In the genomic region with DNA sequence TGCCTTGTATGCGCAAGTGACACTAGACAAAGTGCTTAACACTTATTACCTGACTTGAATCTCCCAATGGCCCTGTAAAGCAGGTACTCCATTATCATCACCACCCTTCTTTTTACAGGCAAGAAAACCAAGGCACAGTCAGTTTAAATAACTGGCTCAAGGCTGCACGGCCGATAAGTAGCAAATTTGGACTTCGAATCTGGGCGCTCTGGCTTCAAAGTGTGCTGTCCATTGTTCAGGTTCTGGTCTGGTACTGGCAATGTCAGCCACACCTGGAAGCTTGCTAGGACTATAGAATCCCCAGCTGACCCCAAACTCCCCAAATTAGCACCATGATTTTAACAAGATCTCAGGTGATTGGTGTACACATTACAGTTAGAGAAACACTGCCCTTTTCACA, we compare ENCODE assay signal across 1 cellular context.
A peak's percentile ranks its signal among the peaks of the same experiment; 100 is the strongest.
TF ChIP-seq lines count a peak whose summit lies in the region.

No MANE protein-coding gene starts in this region.

TF ChIP-seq in HepG2, 621 proteins besides CTCF, POLR2A, EP300 and RAD21 (continued from another document and continues in another):
- TF ChIP-seq, protein P1, sequence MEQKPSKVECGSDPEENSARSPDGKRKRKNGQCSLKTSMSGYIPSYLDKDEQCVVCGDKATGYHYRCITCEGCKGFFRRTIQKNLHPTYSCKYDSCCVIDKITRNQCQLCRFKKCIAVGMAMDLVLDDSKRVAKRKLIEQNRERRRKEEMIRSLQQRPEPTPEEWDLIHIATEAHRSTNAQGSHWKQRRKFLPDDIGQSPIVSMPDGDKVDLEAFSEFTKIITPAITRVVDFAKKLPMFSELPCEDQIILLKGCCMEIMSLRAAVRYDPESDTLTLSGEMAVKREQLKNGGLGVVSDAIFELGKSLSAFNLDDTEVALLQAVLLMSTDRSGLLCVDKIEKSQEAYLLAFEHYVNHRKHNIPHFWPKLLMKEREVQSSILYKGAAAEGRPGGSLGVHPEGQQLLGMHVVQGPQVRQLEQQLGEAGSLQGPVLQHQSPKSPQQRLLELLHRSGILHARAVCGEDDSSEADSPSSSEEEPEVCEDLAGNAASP (CRISPR knock-in tag; IDR thresholded peaks at IDR 0.05; ENCODE audit: borderline replicate concordance), result peak; percentile 48; the same call in 1 of the 2 replicates
- TF ChIP-seq FOXP1 (IDR thresholded peaks at IDR 0.05) (no peak), FOXP1 (CRISPR knock-in tag; IDR thresholded peaks at IDR 0.05) (no peak), ZNF777 (CRISPR knock-in tag; IDR thresholded peaks at IDR 0.05) (no peak), PAXIP1 (CRISPR knock-in tag; conservative IDR thresholded peaks at IDR 0.05) (0 out of 2 replicates have a peak, but pooled peaks have one; percentile 13), ZBTB8A (CRISPR knock-in tag; IDR thresholded peaks at IDR 0.05; ENCODE audit: borderline replicate concordance, low read depth) (no peak), POLR2G (IDR thresholded peaks at IDR 0.05; ENCODE audit: low read depth, low read length) (peak; percentile 16; the same call in 1 of the 2 replicates), HNF4A (CRISPR knock-in tag; IDR thresholded peaks at IDR 0.05) (peak; percentile 76), ZNF792 (CRISPR knock-in tag; IDR thresholded peaks at IDR 0.05) (no peak), RBFOX2 (IDR thresholded peaks at IDR 0.05; ENCODE audit: low read depth, low read length) (peak; percentile 54), TOE1 (CRISPR knock-in tag; IDR thresholded peaks at IDR 0.05) (no peak), ZNF646 (CRISPR knock-in tag; IDR thresholded peaks at IDR 0.05) (no peak), ZNF598 (CRISPR knock-in tag; IDR thresholded peaks at IDR 0.05; ENCODE audit: borderline replicate concordance) (no peak), ZNF407 (CRISPR knock-in tag; IDR thresholded peaks at IDR 0.05; ENCODE audit: not compliant biosample characterization) (no peak), TCF7 (IDR thresholded peaks at IDR 0.05; ENCODE audit: low read depth) (no peak), BHLHE40 (IDR thresholded peaks at IDR 0.05; ENCODE audit: low read length) (no peak), ZNF839 (CRISPR knock-in tag; IDR thresholded peaks at IDR 0.05; ENCODE audit: borderline replicate concordance) (no peak), KDM2A (CRISPR knock-in tag; IDR thresholded peaks at IDR 0.05; ENCODE audit: borderline replicate concordance, low read depth) (no peak), EEA1 (CRISPR knock-in tag; IDR thresholded peaks at IDR 0.05; ENCODE audit: borderline replicate concordance) (no peak), CBX1 (IDR thresholded peaks at IDR 0.05; ENCODE audit: low read depth) (no peak), JUNB (CRISPR knock-in tag; IDR thresholded peaks at IDR 0.05; ENCODE audit: borderline replicate concordance) (no peak)
- TF ChIP-seq, protein P2, sequence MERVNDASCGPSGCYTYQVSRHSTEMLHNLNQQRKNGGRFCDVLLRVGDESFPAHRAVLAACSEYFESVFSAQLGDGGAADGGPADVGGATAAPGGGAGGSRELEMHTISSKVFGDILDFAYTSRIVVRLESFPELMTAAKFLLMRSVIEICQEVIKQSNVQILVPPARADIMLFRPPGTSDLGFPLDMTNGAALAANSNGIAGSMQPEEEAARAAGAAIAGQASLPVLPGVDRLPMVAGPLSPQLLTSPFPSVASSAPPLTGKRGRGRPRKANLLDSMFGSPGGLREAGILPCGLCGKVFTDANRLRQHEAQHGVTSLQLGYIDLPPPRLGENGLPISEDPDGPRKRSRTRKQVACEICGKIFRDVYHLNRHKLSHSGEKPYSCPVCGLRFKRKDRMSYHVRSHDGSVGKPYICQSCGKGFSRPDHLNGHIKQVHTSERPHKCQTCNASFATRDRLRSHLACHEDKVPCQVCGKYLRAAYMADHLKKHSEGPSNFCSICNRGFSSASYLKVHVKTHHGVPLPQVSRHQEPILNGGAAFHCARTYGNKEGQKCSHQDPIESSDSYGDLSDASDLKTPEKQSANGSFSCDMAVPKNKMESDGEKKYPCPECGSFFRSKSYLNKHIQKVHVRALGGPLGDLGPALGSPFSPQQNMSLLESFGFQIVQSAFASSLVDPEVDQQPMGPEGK (CRISPR knock-in tag; IDR thresholded peaks at IDR 0.05), result no peak
- TF ChIP-seq, protein P3, sequence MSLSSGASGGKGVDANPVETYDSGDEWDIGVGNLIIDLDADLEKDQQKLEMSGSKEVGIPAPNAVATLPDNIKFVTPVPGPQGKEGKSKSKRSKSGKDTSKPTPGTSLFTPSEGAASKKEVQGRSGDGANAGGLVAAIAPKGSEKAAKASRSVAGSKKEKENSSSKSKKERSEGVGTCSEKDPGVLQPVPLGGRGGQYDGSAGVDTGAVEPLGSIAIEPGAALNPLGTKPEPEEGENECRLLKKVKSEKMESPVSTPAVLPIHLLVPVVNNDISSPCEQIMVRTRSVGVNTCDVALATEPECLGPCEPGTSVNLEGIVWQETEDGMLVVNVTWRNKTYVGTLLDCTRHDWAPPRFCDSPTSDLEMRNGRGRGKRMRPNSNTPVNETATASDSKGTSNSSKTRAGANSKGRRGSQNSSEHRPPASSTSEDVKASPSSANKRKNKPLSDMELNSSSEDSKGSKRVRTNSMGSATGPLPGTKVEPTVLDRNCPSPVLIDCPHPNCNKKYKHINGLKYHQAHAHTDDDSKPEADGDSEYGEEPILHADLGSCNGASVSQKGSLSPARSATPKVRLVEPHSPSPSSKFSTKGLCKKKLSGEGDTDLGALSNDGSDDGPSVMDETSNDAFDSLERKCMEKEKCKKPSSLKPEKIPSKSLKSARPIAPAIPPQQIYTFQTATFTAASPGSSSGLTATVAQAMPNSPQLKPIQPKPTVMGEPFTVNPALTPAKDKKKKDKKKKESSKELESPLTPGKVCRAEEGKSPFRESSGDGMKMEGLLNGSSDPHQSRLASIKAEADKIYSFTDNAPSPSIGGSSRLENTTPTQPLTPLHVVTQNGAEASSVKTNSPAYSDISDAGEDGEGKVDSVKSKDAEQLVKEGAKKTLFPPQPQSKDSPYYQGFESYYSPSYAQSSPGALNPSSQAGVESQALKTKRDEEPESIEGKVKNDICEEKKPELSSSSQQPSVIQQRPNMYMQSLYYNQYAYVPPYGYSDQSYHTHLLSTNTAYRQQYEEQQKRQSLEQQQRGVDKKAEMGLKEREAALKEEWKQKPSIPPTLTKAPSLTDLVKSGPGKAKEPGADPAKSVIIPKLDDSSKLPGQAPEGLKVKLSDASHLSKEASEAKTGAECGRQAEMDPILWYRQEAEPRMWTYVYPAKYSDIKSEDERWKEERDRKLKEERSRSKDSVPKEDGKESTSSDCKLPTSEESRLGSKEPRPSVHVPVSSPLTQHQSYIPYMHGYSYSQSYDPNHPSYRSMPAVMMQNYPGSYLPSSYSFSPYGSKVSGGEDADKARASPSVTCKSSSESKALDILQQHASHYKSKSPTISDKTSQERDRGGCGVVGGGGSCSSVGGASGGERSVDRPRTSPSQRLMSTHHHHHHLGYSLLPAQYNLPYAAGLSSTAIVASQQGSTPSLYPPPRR (CRISPR knock-in tag; IDR thresholded peaks at IDR 0.05; ENCODE audit: borderline replicate concordance), result no peak
